ENCODE assay signal across 20 cellular contexts in genomic region chr4:188658958-188659522, GRCh38.
A peak's percentile ranks its signal among the peaks of the same experiment; 100 is the strongest.
DNase-seq lines count a peak whose midpoint lies in the region; ATAC-seq, FAIRE-seq and TF ChIP-seq lines count a peak whose summit lies in the region.
"Had no signal": no experiment of that assay in that cellular context is flagged by ENCODE, and none has a peak within 500 bp of the region (broad histone marks: within the 10 kb centered on the region; RNA-seq: fewer than 3 reads in every experiment).

No MANE protein-coding gene starts in this region.

- H3K9me3 ChIP-seq in HepG2 (ENCODE audit: low read length) (no peaks in the 10 kb centered on the region), right lobe of liver (no peaks in the 10 kb centered on the region), WERI-Rb-1 (ENCODE audit: severe bottlenecking) (peaks cover 7% of the 10 kb centered on the region), iPS-15b (ENCODE audit: control insufficient read depth, insufficient read depth, low read length) (no peaks in the 10 kb centered on the region)
- H3K9me3 ChIP-seq: HAP-1, MG63, Peyer's patch had no signal

- no peaks in the 10 kb centered on the region; a peak in 1 of 5 replicates for H3K27me3 ChIP-seq in HepG2 (ENCODE audit: control insufficient read depth in 1 of 2, insufficient read depth in 2 of 2, low read length in 2 of 2)
- no peaks in the 10 kb centered on the region for H3K27me3 ChIP-seq in right lobe of liver
- peaks cover 77% of the 10 kb centered on the region for H3K27me3 ChIP-seq in WERI-Rb-1 (ENCODE audit: insufficient read depth, low read depth, severe bottlenecking)
- H3K27me3 ChIP-seq in iPS-15b (ENCODE audit: control insufficient read depth, insufficient read depth, low read length), result no peaks in the 10 kb centered on the region
- H3K27me3 ChIP-seq: BLaER1, MG63, Peyer's patch had no signal

- POLR2A ChIA-PET in HepG2 (lab: Yijun Ruan, JAX), result no interaction called here

- intact Hi-C loops in HepG2 (cut with micrococcal nuclease; ENCODE audit: unreplicated experiment), result no loop called here
- intact Hi-C loops in right lobe of liver (cut with DNase I), result no loop called here

- CTCF ChIA-PET in HepG2 (lab: Yijun Ruan, JAX; ENCODE audit: low intra/inter-chr PET ratio, low total read pairs), result no interaction called here

- WGBS in HepG2 (ENCODE audit: low lambda C conversion rate), result 79% methylated on average over 15 of the region's 48 CpGs
- WGBS in right lobe of liver (ENCODE audit: insufficient coverage, low coverage, low lambda C conversion rate, missing lambda C conversion rate), result 53% methylated on average over 4 of the region's 48 CpGs

- no peak for TF ChIP-seq RAD21 in HepG2 (CRISPR knock-in tag; IDR thresholded peaks at IDR 0.05)

- ATAC-seq in HepG2 (no peak), right lobe of liver (no peak)
- ATAC-seq: CD8-positive, alpha-beta T cell had no signal

- no peak overlapping the region for H3K4me2 ChIP-seq in HepG2 (ENCODE audit: low read depth, low read length)
- H3K4me2 ChIP-seq: BLaER1 had no signal

- H3K36me3 ChIP-seq in HepG2 (replicated peaks in 1 of 2; ENCODE audit: control insufficient read depth in 1 of 2, insufficient read depth in 2 of 2, low read length in 2 of 2), result no peaks in the 10 kb centered on the region
- no peaks in the 10 kb centered on the region for H3K36me3 ChIP-seq in right lobe of liver
- no peaks in the 10 kb centered on the region for H3K36me3 ChIP-seq in WERI-Rb-1
- H3K36me3 ChIP-seq in iPS-15b (ENCODE audit: control insufficient read depth, insufficient read depth, low read length), result no peaks in the 10 kb centered on the region
- H3K36me3 ChIP-seq: BLaER1, HAP-1, MG63, Peyer's patch had no signal

- TF ChIP-seq POLR2A in HepG2 (IDR thresholded peaks at IDR 0.05; ENCODE audit: insufficient read depth in 1 of 2, low read depth in 2 of 2, low read length in 2 of 2) (no peak), right lobe of liver (IDR thresholded peaks at IDR 0.05) (no peak)

- BruUV-seq in HepG2 (replicated peaks; lab: Mats Ljungman, UMichigan), result no TSS peak

- H3K27ac ChIP-seq in HepG2 (ENCODE audit: extremely low read length, insufficient read depth, low read length) (no peak overlapping the region), right lobe of liver (no peak overlapping the region), WERI-Rb-1 (no peak overlapping the region)
- H3K27ac ChIP-seq: BLaER1, Peyer's patch had no signal

- DNase-seq in HepG2 (ENCODE audit: low spot score) (no peak), right lobe of liver (no peak), WERI-Rb-1 (no peak), putamen (ENCODE audit: low spot score) (no peak), NCI-H2227 treated with DMSO at 0.1 percent for 48 hours (lab: John Stamatoyannopoulos, UW) (no peak), NCI-H2196 treated with DMSO at 0.1 percent for 48 hours (lab: John Stamatoyannopoulos, UW; ENCODE audit: unreplicated experiment) (no peak), NCI-H2029 treated with DMSO at 0.1 percent for 48 hours (lab: John Stamatoyannopoulos, UW) (no peak)
- DNase-seq: CD8-positive, alpha-beta T cell; DMS79; MG63; NCI-H1048; NCI-H146; NCI-H2081 treated with DMSO at 0.1 percent for 48 hours; NCI-H510A; NCI-H748 treated with DMSO at 0.1 percent for 48 hours; NK-92 treated with Interleukin-12 subunit alpha and Interleukin-12 subunit beta, amount 100 ng/mL, for 24 hours; Peyer's patch had no signal

- H3K79me2 ChIP-seq in HepG2 (ENCODE audit: insufficient read depth, low read length), result no peaks in the 10 kb centered on the region

- TF ChIP-seq CTCF in HepG2 (CRISPR knock-in tag; IDR thresholded peaks at IDR 0.05), result 0 out of 2 replicates have a peak, but pooled peaks have one; percentile 7
- no peak for TF ChIP-seq CTCF in right lobe of liver (IDR thresholded peaks at IDR 0.05)
- 0 out of 2 replicates have a peak, but pooled peaks have one; percentile 11 for TF ChIP-seq CTCF in WERI-Rb-1 (IDR thresholded peaks at IDR 0.05; ENCODE audit: low read depth, low read length)

- no peak overlapping the region for H2AFZ ChIP-seq in HepG2 (ENCODE audit: low read length)

- no peaks in the 10 kb centered on the region for H3K4me1 ChIP-seq in HepG2 (ENCODE audit: insufficient read depth, low read length)
- no peaks in the 10 kb centered on the region for H3K4me1 ChIP-seq in right lobe of liver
- no peaks in the 10 kb centered on the region for H3K4me1 ChIP-seq in iPS-15b (ENCODE audit: control insufficient read depth, insufficient read depth, low read length)
- H3K4me1 ChIP-seq: BLaER1, Peyer's patch had no signal

- no peak overlapping the region for H3K4me3 ChIP-seq in HepG2 (replicated peaks in 1 of 3; ENCODE audit: insufficient read depth in 1 of 3, low read depth in 2 of 3, low read length in 3 of 3)
- no peak overlapping the region for H3K4me3 ChIP-seq in right lobe of liver
- no peak overlapping the region for H3K4me3 ChIP-seq in WERI-Rb-1 (ENCODE audit: low read depth, low read length)
- peak overlapping the region; percentile 18 for H3K4me3 ChIP-seq in iPS-15b (ENCODE audit: low read depth, low read length)
- H3K4me3 ChIP-seq: BLaER1, HAP-1, MG63, Peyer's patch had no signal

- TF ChIP-seq EP300 in HepG2 (IDR thresholded peaks at IDR 0.05; ENCODE audit: low read depth in 2 of 2, low read length in 2 of 2) (no peak), HepG2 (CRISPR knock-in tag; IDR thresholded peaks at IDR 0.05; ENCODE audit: borderline replicate concordance) (no peak)

- in situ Hi-C loops in HepG2 (cut with HindIII; ENCODE audit: extremely low pct_ligation_motif_present, low pct_unique_long_range_greater_than_20kb), result no loop called here

- H4K20me1 ChIP-seq in HepG2 (ENCODE audit: insufficient read depth, low read length), result no peaks in the 10 kb centered on the region
- H4K20me1 ChIP-seq: BLaER1 had no signal

- FAIRE-seq in HepG2 (lab: Jason Lieb, UNC), result no peak

- H3K9ac ChIP-seq in HepG2 (ENCODE audit: insufficient read depth, low read depth, low read length), result no peak overlapping the region
- H3K9ac ChIP-seq in iPS-15b (ENCODE audit: low read depth, low read length), result no peak overlapping the region
- H3K9ac ChIP-seq: BLaER1 had no signal

TF ChIP-seq in HepG2, 621 proteins besides CTCF, POLR2A, EP300 and RAD21:
- TF ChIP-seq ZNF607 (CRISPR knock-in tag; IDR thresholded peaks at IDR 0.05; ENCODE audit: borderline replicate concordance) (no peak), DRAP1 (CRISPR knock-in tag; IDR thresholded peaks at IDR 0.05) (no peak), NFATC3 (CRISPR knock-in tag; IDR thresholded peaks at IDR 0.05) (no peak)

Comparison
In these comparisons a context has a peak if more than half of its experiments do, and no peak if none do; other contexts are left out.
1. CTCF ChIP-seq: peak in HepG2 (single experiment) and WERI-Rb-1 (single experiment); none in right lobe of liver (0 of 4).